Comparison of ENCODE assay signal across 10 cellular contexts in genomic region chr2:37654419-37654818, GRCh38. TPM values are rescaled to one million over a fixed set of nuclear protein-coding genes. Genes with fewer than 3 reads are reported as not detected.
DNase-seq lines count a peak whose midpoint lies in the region; ATAC-seq and TF ChIP-seq lines count a peak whose summit lies in the region.
"Had no signal": no experiment of that assay in that cellular context is flagged by ENCODE, and none has a peak within 500 bp of the region (broad histone marks: within the 10 kb centered on the region; RNA-seq: fewer than 3 reads in every experiment).

No MANE protein-coding gene starts in this region.

- peaks cover 25% of the 10 kb centered on the region; the same call in 1 of the 2 replicates for H4K20me1 ChIP-seq in OCI-LY3 (ENCODE audit: insufficient read depth, low read length)

- H3K9ac ChIP-seq in ES-I3 (ENCODE audit: low read depth, low read length) (peak overlapping the region; percentile 16; the same call in 1 of the 2 replicates), OCI-LY3 (ENCODE audit: low read length) (peak overlapping the region; percentile 82)

- TF ChIP-seq CTCF in OCI-LY3 (IDR thresholded peaks at IDR 0.05; ENCODE audit: low read depth, low read length) (no peak), esophagus muscularis mucosa (IDR thresholded peaks at IDR 0.05) (no peak), prostate gland (IDR thresholded peaks at IDR 0.05) (no peak), ovary (IDR thresholded peaks at IDR 0.05) (no peak)

- intact Hi-C loops in esophagus muscularis mucosa (cut with DNase I) (no loop called here), prostate gland (cut with DNase I) (loop anchor here (10.0 kb wide), 1 partner anchor 240 kb away; no protein-coding TSS in a partner anchor), ovary (cut with DNase I) (no loop called here)

- H3K36me3 ChIP-seq in ES-I3 (ENCODE audit: insufficient read depth, low read length) (no peaks in the 10 kb centered on the region; the same call in 1 of the 2 replicates), OCI-LY3 (replicated peaks; ENCODE audit: low read depth, low read length) (peaks cover 19% of the 10 kb centered on the region), esophagus muscularis mucosa (peaks cover 0 to 4% (median 0%) of the 10 kb centered on the region in 4 donors), prostate gland (no peaks in the 10 kb centered on the region), ovary (no peaks in the 10 kb centered on the region)

- peaks cover 85% of the 10 kb centered on the region for H3K79me2 ChIP-seq in OCI-LY3 (ENCODE audit: low read length)

- WGBS in esophagus muscularis mucosa = 50% methylated on average over 8 of the region's 8 CpGs
- WGBS in prostate gland = 42% methylated on average over 8 of the region's 8 CpGs
- 41 to 59% (median 45%) methylated on average over 8 of the region's 8 CpGs for WGBS in ovary, 3 donors

- H3K4me2 ChIP-seq in OCI-LY3 (ENCODE audit: low read length) = peak overlapping the region; percentile 98

- H3K4me3 ChIP-seq in OCI-LY3 (ENCODE audit: low read length) (peak overlapping the region; percentile 75), esophagus muscularis mucosa (peak overlapping the region in 2 of 4 donors; percentile 9 to 12), prostate gland (no peak overlapping the region), ovary (no peak overlapping the region)
- H3K4me3 ChIP-seq: MG63 had no signal

- TF ChIP-seq POLR2A in esophagus muscularis mucosa (IDR thresholded peaks at IDR 0.05; ENCODE audit: low read depth) = no peak
- TF ChIP-seq POLR2A in prostate gland (IDR thresholded peaks at IDR 0.05) = no peak
- TF ChIP-seq POLR2A in ovary (IDR thresholded peaks at IDR 0.05) = no peak

- H3K27ac ChIP-seq in OCI-LY3 (ENCODE audit: low read length) = peak overlapping the region; percentile 95
- H3K27ac ChIP-seq in esophagus muscularis mucosa (replicated peaks in 1 of 4) = peak overlapping the region; percentile 67 to 98 (median 84)
- peak overlapping the region; percentile 31 to 53 for H3K27ac ChIP-seq in prostate gland
- H3K27ac ChIP-seq in ovary = no peak overlapping the region
- H3K27ac ChIP-seq: VCaP had no signal

- DNase-seq in esophagus muscularis mucosa (ENCODE audit: extremely low spot score) = no peak
- no peak for DNase-seq in prostate gland (ENCODE audit: low spot score)
- DNase-seq in left lobe of liver (ENCODE audit: low spot score) = no peak
- no peak for DNase-seq in ovary

- H2AFZ ChIP-seq in OCI-LY3 (ENCODE audit: low read depth, low read length) = no peak overlapping the region

- H3K4me1 ChIP-seq in ES-I3 (ENCODE audit: insufficient read depth, low read length) = peaks cover 68% of the 10 kb centered on the region
- peaks cover 85% of the 10 kb centered on the region for H3K4me1 ChIP-seq in OCI-LY3 (ENCODE audit: low read length)
- H3K4me1 ChIP-seq in esophagus muscularis mucosa = peaks cover 98 to 100% (median 99%) of the 10 kb centered on the region in 4 donors
- peaks cover 16% of the 10 kb centered on the region for H3K4me1 ChIP-seq in prostate gland (replicated peaks)
- peaks cover 11% of the 10 kb centered on the region for H3K4me1 ChIP-seq in ovary (ENCODE audit: insufficient read depth)

- no peak for TF ChIP-seq EP300 in esophagus muscularis mucosa (IDR thresholded peaks at IDR 0.05)
- no peak for TF ChIP-seq EP300 in ovary (IDR thresholded peaks at IDR 0.05)

- H3K27me3 ChIP-seq in OCI-LY3 (ENCODE audit: low read depth, low read length) (no peaks in the 10 kb centered on the region), esophagus muscularis mucosa (no peaks in the 10 kb centered on the region), prostate gland (replicated peaks; ENCODE audit: insufficient read depth) (no peaks in the 10 kb centered on the region), ovary (no peaks in the 10 kb centered on the region)
- H3K27me3 ChIP-seq: MG63 had no signal

- ATAC-seq in left lobe of liver (no peak), GM21717 (IDR thresholded peaks at IDR 0.05; ENCODE audit: unreplicated experiment) (no peak), GM21723 (IDR thresholded peaks at IDR 0.05; ENCODE audit: unreplicated experiment) (no peak)

- H3K9me3 ChIP-seq in ES-I3 (ENCODE audit: control insufficient read depth, insufficient read depth, low read length) (no peaks in the 10 kb centered on the region), OCI-LY3 (ENCODE audit: insufficient read depth, low read length) (no peaks in the 10 kb centered on the region), esophagus muscularis mucosa (no peaks in the 10 kb centered on the region), prostate gland (no peaks in the 10 kb centered on the region), ovary (no peaks in the 10 kb centered on the region)
- H3K9me3 ChIP-seq: MG63 had no signal

RNA-seq across cellular contexts. Expression of gene CDC42EP3, which starts 17.0 kb away (rescaled TPM):
- total RNA-seq in esophagus muscularis mucosa (100 to 1,000 TPM in 2 of 4 donors, 10 to 100 TPM in 2; 67.7 to 217 (median 112) TPM), prostate gland (10 to 100 TPM; 38.5 to 75.5 TPM), left lobe of liver (3.4 TPM), ovary (10 to 100 TPM; 12.0 to 82.7 (median 22.3) TPM)
- polyA plus RNA-seq in ovary = 10 to 100 TPM; 27.6 to 40.3 TPM

Comparison
In these comparisons a context has a peak if more than half of its experiments do, and no peak if none do; other contexts are left out.
1. H3K27ac ChIP-seq: peak in OCI-LY3 (single experiment), esophagus muscularis mucosa (4 of 4) and prostate gland (2 of 2); none in ovary (0 of 2).